In genomic region chr2:55009277-55010055, GRCh38 we compare ENCODE assay signal across 8 cellular contexts. TPM values are rescaled to one million over a fixed set of nuclear protein-coding genes. Genes with fewer than 3 reads are reported as not detected.
A peak's percentile ranks its signal among the peaks of the same experiment; 100 is the strongest.
DNase-seq lines count a peak whose midpoint lies in the region; ATAC-seq and TF ChIP-seq lines count a peak whose summit lies in the region.

No MANE protein-coding gene starts in this region.

- H3K9me3 Mint-ChIP-seq in CD4-positive, alpha-beta T cell = no peaks in the 10 kb centered on the region
- H3K9me3 Mint-ChIP-seq in activated naive CD8-positive, alpha-beta T cell treated with anti-CD3 and anti-CD28 coated beads for 36 hours = no peaks in the 10 kb centered on the region

- H3K4me1 ChIP-seq in HAP-1 (peaks cover 56% of the 10 kb centered on the region), muscle layer of duodenum (ENCODE audit: control insufficient read depth in 1 of 2, insufficient read depth in 2 of 2, low read length in 2 of 2) (peaks cover 24 to 80% of the 10 kb centered on the region in 2 donors)

- in situ Hi-C loops in HAP-1 (cut with MboI; ENCODE audit: low sequenced_read_pairs) = no loop called here

- intact Hi-C loops in CD4-positive, alpha-beta T cell (cut with DNase I, micrococcal nuclease) = loop anchor here (2.0 to 10.0 kb wide), 7 partner anchors 32 to 895 kb away; partner anchors contain the start of genes ACYP2 (in 1 of the 2) and RTN4 (in 1 of the 2)

- peaks cover 77% of the 10 kb centered on the region for H3K4me1 Mint-ChIP-seq in CD4-positive, alpha-beta T cell (ENCODE audit: low read depth)
- peaks cover 59% of the 10 kb centered on the region for H3K4me1 Mint-ChIP-seq in activated naive CD8-positive, alpha-beta T cell treated with anti-CD3 and anti-CD28 coated beads for 36 hours

- no peak for TF ChIP-seq CTCF in CD4-positive, alpha-beta T cell (IDR thresholded peaks at IDR 0.05)

- no peak for DNase-seq in CD4-positive, alpha-beta T cell
- DNase-seq in HAP-1 (ENCODE audit: low spot score in 2 of 2) (peak in 1 of 2 experiments; percentile 24), glomerular visceral epithelial cell (ENCODE audit: extremely low spot score) (no peak), NCI-H446 (lab: John Stamatoyannopoulos, UW) (no peak), NCI-H146 treated with DMSO at 0.1 percent for 48 hours (lab: John Stamatoyannopoulos, UW; ENCODE audit: unreplicated experiment) (no peak)
- DNase-seq in activated naive CD8-positive, alpha-beta T cell treated with anti-CD3 and anti-CD28 coated beads for 36 hours = no peak
- DNase-seq in activated CD4-positive, alpha-beta T cell treated with anti-CD3 and anti-CD28 coated beads for 48 hours = no peak

- H3K4me3 Mint-ChIP-seq in CD4-positive, alpha-beta T cell = peak overlapping the region; percentile 92
- H3K4me3 Mint-ChIP-seq in activated naive CD8-positive, alpha-beta T cell treated with anti-CD3 and anti-CD28 coated beads for 36 hours = peak overlapping the region; percentile 78

- ATAC-seq in CD4-positive, alpha-beta T cell (ENCODE audit: poor library complexity) = peak; percentile 45

- H3K36me3 ChIP-seq in HAP-1 (replicated peaks) = no peaks in the 10 kb centered on the region
- H3K36me3 ChIP-seq in muscle layer of duodenum (ENCODE audit: control insufficient read depth in 1 of 2, insufficient read depth in 2 of 2, low read length in 2 of 2) = no peaks in the 10 kb centered on the region

- peak overlapping the region; percentile 87 for H3K27ac Mint-ChIP-seq in CD4-positive, alpha-beta T cell
- H3K27ac Mint-ChIP-seq in activated naive CD8-positive, alpha-beta T cell treated with anti-CD3 and anti-CD28 coated beads for 36 hours = peak overlapping the region; percentile 64

- POLR2A ChIA-PET in CD4-positive, alpha-beta T cell (lab: Charles Lee) = interaction anchor here (1.2 to 1.7 kb wide), 3 partner anchors 9 to 41 kb away, joined by 4 to 13 read pairs (median 5); partner anchors contain the start of gene RTN4

- H3K27ac ChIP-seq in CD4-positive, alpha-beta T cell (ENCODE audit: low read depth, low read length) = peak overlapping the region; percentile 25
- H3K27ac ChIP-seq in muscle layer of duodenum (ENCODE audit: low read length) = peak overlapping the region; percentile 79

- no peaks in the 10 kb centered on the region for H3K9me3 ChIP-seq in CD4-positive, alpha-beta T cell (ENCODE audit: control insufficient read depth, low read length)
- no peaks in the 10 kb centered on the region for H3K9me3 ChIP-seq in HAP-1
- H3K9me3 ChIP-seq in muscle layer of duodenum (ENCODE audit: control insufficient read depth in 1 of 2, low read length in 2 of 2) = no peaks in the 10 kb centered on the region

- H3K4me3 ChIP-seq in HAP-1 (peak overlapping the region; percentile 19), muscle layer of duodenum (ENCODE audit: low read depth in 1 of 2, low read length in 2 of 2) (peak overlapping the region; percentile 56 to 61)

- no peaks in the 10 kb centered on the region for H3K27me3 Mint-ChIP-seq in CD4-positive, alpha-beta T cell
- no peaks in the 10 kb centered on the region for H3K27me3 Mint-ChIP-seq in activated naive CD8-positive, alpha-beta T cell treated with anti-CD3 and anti-CD28 coated beads for 36 hours

- H3K27me3 ChIP-seq in CD4-positive, alpha-beta T cell (ENCODE audit: control insufficient read depth, insufficient read depth, low read length) = no peaks in the 10 kb centered on the region
- H3K27me3 ChIP-seq in HAP-1 (ENCODE audit: low read depth) (no peaks in the 10 kb centered on the region), muscle layer of duodenum (ENCODE audit: low read depth, low read length) (no peaks in the 10 kb centered on the region)

- peaks cover 5% of the 10 kb centered on the region for H3K36me3 Mint-ChIP-seq in CD4-positive, alpha-beta T cell (ENCODE audit: low read depth)
- no peaks in the 10 kb centered on the region for H3K36me3 Mint-ChIP-seq in activated naive CD8-positive, alpha-beta T cell treated with anti-CD3 and anti-CD28 coated beads for 36 hours

- CTCF ChIA-PET in CD4-positive, alpha-beta T cell (lab: Charles Lee) = interaction anchor here (0.5 to 5.9 kb wide), 3 partner anchors 40 to 374 kb away, joined by 3 to 24 read pairs (median 5); partner anchors contain the start of gene RTN4

RNA-seq across cellular contexts. Expression of gene RTN4, which starts 40.8 kb away (rescaled TPM):
- 10 to 100 TPM; 84.9 to 85.7 TPM for total RNA-seq in CD4-positive, alpha-beta T cell
- total RNA-seq in activated naive CD8-positive, alpha-beta T cell treated with anti-CD3 and anti-CD28 coated beads for 36 hours = 10 to 100 TPM; 86.5 to 90.7 TPM
